Comparison of ENCODE assay signal across 14 cellular contexts in genomic region chr5:75513841-75514240, GRCh38. TPM values are rescaled to one million over a fixed set of nuclear protein-coding genes. Genes with fewer than 3 reads are reported as not detected.
DNase-seq lines count a peak whose midpoint lies in the region; ATAC-seq, FAIRE-seq and TF ChIP-seq lines count a peak whose summit lies in the region.
"Had no signal": no experiment of that assay in that cellular context is flagged by ENCODE, and none has a peak within 500 bp of the region (broad histone marks: within the 10 kb centered on the region; RNA-seq: fewer than 3 reads in every experiment).

No MANE protein-coding gene starts in this region.

- H2AFZ ChIP-seq in KMS-11 (ENCODE audit: low read depth) = no peak overlapping the region
- no peak overlapping the region; the same call in 1 of the 2 replicates for H2AFZ ChIP-seq in GM12878 (ENCODE audit: control insufficient read depth, low read depth, low read length)
- no peak overlapping the region for H2AFZ ChIP-seq in neural cell (ENCODE audit: low read depth, low read length)

- H3K9me3 ChIP-seq in CD4-positive, CD25-positive, alpha-beta regulatory T cell (ENCODE audit: control insufficient read depth in 2 of 2, low read length in 2 of 2) = no peaks in the 10 kb centered on the region
- H3K9me3 ChIP-seq in GM12878 (replicated peaks; ENCODE audit: control insufficient read depth, insufficient read depth, low read length) = peaks cover 1% of the 10 kb centered on the region; the same call in 1 of the 3 replicates
- no peaks in the 10 kb centered on the region for H3K9me3 ChIP-seq in neural cell (ENCODE audit: low read length)
- H3K9me3 ChIP-seq in endodermal cell (ENCODE audit: control insufficient read depth, low read length) = peaks cover 12% of the 10 kb centered on the region
- H3K9me3 ChIP-seq: Caco-2, SJSA1 had no signal

- H3F3A ChIP-seq in neural cell (ENCODE audit: insufficient read depth, low read length, poor library complexity, severe bottlenecking) = peaks cover 5% of the 10 kb centered on the region

- TF ChIP-seq CTCF in KMS-11 (conservative IDR thresholded peaks at IDR 0.05; ENCODE audit: low read depth, low read length) (no peak), GM12878 (IDR thresholded peaks at IDR 0.05 in 2 of 3, conservative IDR thresholded peaks at IDR 0.05 in 1 of 3; ENCODE audit: control insufficient read depth in 2 of 3, extremely low read depth in 1 of 3, insufficient read depth in 1 of 3, low read depth in 3 of 3, low read length in 3 of 3) (no peak), neural cell (IDR thresholded peaks at IDR 0.05; ENCODE audit: poor library complexity, severe bottlenecking) (no peak), endodermal cell (conservative IDR thresholded peaks at IDR 0.05) (no peak), brain microvascular endothelial cell (IDR thresholded peaks at IDR 0.05; ENCODE audit: low read depth, low read length, missing control alignments) (no peak)

- H3K27ac Mint-ChIP-seq in CD4-positive, CD25-positive, alpha-beta regulatory T cell = peak overlapping the region in 2 of 3 donors; percentile 46 to 79
- no peak overlapping the region for H3K27ac Mint-ChIP-seq in endodermal cell

- no peak for TF ChIP-seq RAD21 in GM12878 (IDR thresholded peaks at IDR 0.05; ENCODE audit: insufficient read depth, low read depth, low read length)
- no peak for TF ChIP-seq RAD21 in neural cell (conservative IDR thresholded peaks at IDR 0.05)

- intact Hi-C loops in GM12878 (cut with micrococcal nuclease; ENCODE audit: unreplicated experiment) = loop anchor here (5.0 to 10.0 kb wide), 3 partner anchors 153 to 279 kb away; partner anchors contain the start of genes ANKRD31 and HMGCR

- H3K4me2 ChIP-seq in KMS-11 (0 out of 2 replicates have a peak overlapping the region, but pooled peaks have one; percentile 71), GM12878 (ENCODE audit: control insufficient read depth, insufficient read depth) (peak overlapping the region; percentile 66), neural cell (ENCODE audit: low read length) (peak overlapping the region; percentile 28)

- DNase-seq in CD4-positive, CD25-positive, alpha-beta regulatory T cell = no peak
- no peak for DNase-seq in GM12878 (ENCODE audit: low read depth, low spot score)
- DNase-seq in endodermal cell = no peak
- no peak for DNase-seq in brain microvascular endothelial cell
- no peak for DNase-seq in retina
- DNase-seq: amygdala, Caco-2, dorsolateral prefrontal cortex, NCI-H1436, NCI-H526, right cardiac atrium had no signal

- peaks cover 12% of the 10 kb centered on the region for H3K36me3 Mint-ChIP-seq in CD4-positive, CD25-positive, alpha-beta regulatory T cell
- peaks cover 14% of the 10 kb centered on the region for H3K36me3 Mint-ChIP-seq in endodermal cell (ENCODE audit: low read depth)

- H3K4me1 Mint-ChIP-seq in CD4-positive, CD25-positive, alpha-beta regulatory T cell = peaks cover 42 to 82% (median 59%) of the 10 kb centered on the region in 4 donors
- H3K4me1 Mint-ChIP-seq in endodermal cell = peaks cover 31% of the 10 kb centered on the region

- H3K27ac ChIP-seq in CD4-positive, CD25-positive, alpha-beta regulatory T cell (ENCODE audit: insufficient read depth, low read length, poor library complexity, severe bottlenecking) = peak overlapping the region; percentile 82
- H3K27ac ChIP-seq in KMS-11 (no peak overlapping the region), GM12878 (ENCODE audit: control insufficient read depth, insufficient read depth) (peak overlapping the region; percentile 95), neural cell (ENCODE audit: low read length) (no peak overlapping the region), endodermal cell (ENCODE audit: low read depth, low read length) (no peak overlapping the region), brain microvascular endothelial cell (no peak overlapping the region)
- H3K27ac ChIP-seq: dorsolateral prefrontal cortex, SJSA1 had no signal

- ATAC-seq in CD4-positive, CD25-positive, alpha-beta regulatory T cell (ENCODE audit: low read depth in 2 of 2) = no peak
- no peak for ATAC-seq in GM12878
- ATAC-seq: right cardiac atrium had no signal

- no peaks in the 10 kb centered on the region for H3K36me3 ChIP-seq in CD4-positive, CD25-positive, alpha-beta regulatory T cell (ENCODE audit: control insufficient read depth, insufficient read depth, low read length)
- H3K36me3 ChIP-seq in KMS-11 (ENCODE audit: insufficient read depth) (no peaks in the 10 kb centered on the region), GM12878 (ENCODE audit: control insufficient read depth in 2 of 2, insufficient read depth in 2 of 2, low read length in 1 of 2) (no peaks in the 10 kb centered on the region; a peak in 1 of 4 replicates), neural cell (ENCODE audit: insufficient read depth, low read length) (no peaks in the 10 kb centered on the region), endodermal cell (ENCODE audit: control insufficient read depth, insufficient read depth, low read length) (no peaks in the 10 kb centered on the region), brain microvascular endothelial cell (replicated peaks) (peaks cover 4% of the 10 kb centered on the region)

- no TSS peak for BruUV-seq in GM12878 (replicated peaks; lab: Mats Ljungman, UMichigan)

- no peak for TF ChIP-seq POLR2A in GM12878 (IDR thresholded peaks at IDR 0.05; ENCODE audit: low read depth, low read length)

- peak overlapping the region; percentile 83 for H3K4me3 ChIP-seq in CD4-positive, CD25-positive, alpha-beta regulatory T cell (ENCODE audit: low read depth, low read length)
- H3K4me3 ChIP-seq in KMS-11 (IDR thresholded peaks at IDR 0.05; ENCODE audit: insufficient read depth, low read depth, low read length) (no peak overlapping the region), GM12878 (peak overlapping the region; percentile 79), neural cell (ENCODE audit: low read length) (peak overlapping the region; percentile 87), endodermal cell (ENCODE audit: low read length) (no peak overlapping the region), brain microvascular endothelial cell (ENCODE audit: low read depth, low read length) (no peak overlapping the region)
- H3K4me3 ChIP-seq: SJSA1 had no signal

- no peak for TF ChIP-seq EP300 in GM12878 (IDR thresholded peaks at IDR 0.05; ENCODE audit: borderline replicate concordance in 1 of 2, control insufficient read depth in 1 of 2, low read depth in 2 of 2, low read length in 2 of 2)
- no peak for TF ChIP-seq EP300 in neural cell (conservative IDR thresholded peaks at IDR 0.05; ENCODE audit: poor library complexity, severe bottlenecking)

- peak overlapping the region in 3 of 4 donors; percentile 80 to 99 (median 97) for H3K4me3 Mint-ChIP-seq in CD4-positive, CD25-positive, alpha-beta regulatory T cell
- no peak overlapping the region for H3K4me3 Mint-ChIP-seq in endodermal cell

- H3K9me3 Mint-ChIP-seq in CD4-positive, CD25-positive, alpha-beta regulatory T cell = peaks cover 0 to 1% (median 0%) of the 10 kb centered on the region in 7 donors
- peaks cover 13% of the 10 kb centered on the region for H3K9me3 Mint-ChIP-seq in endodermal cell

- RAD21 ChIA-PET in GM12878 (lab: Charles Lee; ENCODE audit: unreplicated experiment) = interaction anchor here (1.2 to 11.3 kb wide), 4 partner anchors 53 to 155 kb away, joined by 7 to 123 read pairs (median 61); no protein-coding TSS in a partner anchor

- H4K20me1 ChIP-seq in KMS-11 (ENCODE audit: insufficient read depth) (0 out of 2 replicates have a peak, but pooled peaks cover 13% of the 10 kb centered on the region), GM12878 (ENCODE audit: control insufficient read depth, insufficient read depth) (no peaks in the 10 kb centered on the region), neural cell (ENCODE audit: insufficient read depth) (no peaks in the 10 kb centered on the region)

- H3K27me3 ChIP-seq in CD4-positive, CD25-positive, alpha-beta regulatory T cell (ENCODE audit: control insufficient read depth, insufficient read depth, low read length) = no peaks in the 10 kb centered on the region
- H3K27me3 ChIP-seq in KMS-11 (ENCODE audit: insufficient read depth, low read depth) (no peaks in the 10 kb centered on the region), GM12878 (replicated peaks in 1 of 2; ENCODE audit: control insufficient read depth in 2 of 2, insufficient read depth in 2 of 2, low read length in 1 of 2) (no peaks in the 10 kb centered on the region), neural cell (ENCODE audit: insufficient read depth, low read depth, low read length) (no peaks in the 10 kb centered on the region), endodermal cell (ENCODE audit: control insufficient read depth, insufficient read depth, low read length, poor library complexity, severe bottlenecking) (no peaks in the 10 kb centered on the region), brain microvascular endothelial cell (replicated peaks) (no peaks in the 10 kb centered on the region)
- H3K27me3 ChIP-seq: dorsolateral prefrontal cortex, SJSA1 had no signal

- no peaks in the 10 kb centered on the region for H3K9me2 ChIP-seq in neural cell (ENCODE audit: insufficient read depth, low read length)

- in situ Hi-C loops in GM12878 (cut with MboI) = loop anchor here (10.0 kb wide), 1 partner anchor 51 kb away; no protein-coding TSS in a partner anchor
- in situ Hi-C loops in brain microvascular endothelial cell (cut with HindIII; ENCODE audit: low pct_ligation_motif_present, low sequenced_read_pairs) = no loop called here

- SMC1A ChIA-PET in GM12878 (lab: Charles Lee; ENCODE audit: uncharacterized antibody, unreplicated experiment) = interaction anchor here (0.7 to 6.8 kb wide), 5 partner anchors 53 to 62 kb away, joined by 3 to 90 read pairs (median 13); no protein-coding TSS in a partner anchor

- H3K9ac ChIP-seq in KMS-11 (no peak overlapping the region), GM12878 (ENCODE audit: control insufficient read depth, insufficient read depth, low read length) (peak overlapping the region; percentile 93), neural cell (ENCODE audit: low read length) (no peak overlapping the region), endodermal cell (ENCODE audit: extremely low read depth, low read length, poor library complexity, severe bottlenecking) (no peak overlapping the region)

- 5% methylated on average over 1 of the region's 1 CpG for WGBS in GM12878 (ENCODE audit: insufficient coverage, insufficient replicate concordance, low lambda C conversion rate, missing lambda C conversion rate)
- no CpG with 5 or more reads among the region's 1 CpG for WGBS in endodermal cell (ENCODE audit: insufficient coverage in 1 of 2, insufficient read length in 1 of 2), 2 experiments

- FAIRE-seq in GM12878 (lab: Jason Lieb, UNC) = no peak

- CTCF ChIA-PET in GM12878 (lab: Yijun Ruan, JAX) = interaction anchor here (0.8 to 1.0 kb wide), 2 partner anchors 34 to 57 kb away, joined by 3 read pairs; no protein-coding TSS in a partner anchor

- POLR2A ChIA-PET in GM12878 (lab: Charles Lee) = interaction anchor here (1.2 to 6.1 kb wide), 3 partner anchors 54 to 177 kb away, joined by 4 to 44 read pairs (median 29); partner anchors contain the start of gene HMGCR

- H3K4me1 ChIP-seq in CD4-positive, CD25-positive, alpha-beta regulatory T cell (ENCODE audit: control insufficient read depth, insufficient read depth, low read length, poor library complexity, severe bottlenecking) = peaks cover 47% of the 10 kb centered on the region
- H3K4me1 ChIP-seq in KMS-11 (ENCODE audit: low read depth, poor library complexity, severe bottlenecking) = peaks cover 34% of the 10 kb centered on the region
- 0 out of 2 replicates have a peak, but pooled peaks cover 3% of the 10 kb centered on the region for H3K4me1 ChIP-seq in GM12878 (ENCODE audit: control insufficient read depth, insufficient read depth, low read length)
- H3K4me1 ChIP-seq in endodermal cell (ENCODE audit: control insufficient read depth, insufficient read depth, low read length) = peaks cover 7% of the 10 kb centered on the region

- no peaks in the 10 kb centered on the region for H3K27me3 Mint-ChIP-seq in CD4-positive, CD25-positive, alpha-beta regulatory T cell
- H3K27me3 Mint-ChIP-seq in endodermal cell (ENCODE audit: insufficient read depth) = no peaks in the 10 kb centered on the region

- H3K79me2 ChIP-seq in KMS-11 (ENCODE audit: insufficient read depth, low read depth) (peaks cover 80% of the 10 kb centered on the region), GM12878 (ENCODE audit: control insufficient read depth, insufficient read depth, low read length) (peaks cover 97% of the 10 kb centered on the region), neural cell (replicated peaks; ENCODE audit: insufficient read depth, low read length) (peaks cover 75% of the 10 kb centered on the region)

RNA-seq across cellular contexts. Expression of gene POLK, which starts 2.1 kb away (rescaled TPM):
- 24.1 TPM for total RNA-seq in CD4-positive, CD25-positive, alpha-beta regulatory T cell
- polyA plus RNA-seq in CD4-positive, CD25-positive, alpha-beta regulatory T cell = 10 to 100 TPM; 19.8 to 33.6 (median 24.1) TPM
- total RNA-seq in GM12878 (2013; cell fraction: nucleolus; rRNA removed) = 231 and 234 TPM in 2 replicates
- total RNA-seq in GM12878 (2014; rRNA removed) (29.0 and 36.8 TPM in 2 replicates), GM12878 (2014; rRNA removed; fragmentation: Illumina TruSeq; extraction: Trizol) (39.9 and 42.0 TPM in 2 replicates), GM12878 (2021) (25.6 and 26.6 TPM in 2 replicates), endodermal cell (10 to 100 TPM; 11.3 to 14.8 TPM)
- polyA plus RNA-seq in GM12878 (2011; ENCODE audit: low read depth) = 7.1 TPM
- polyA plus RNA-seq in GM12878 (2011; rRNA removed) (47.6 and 75.0 TPM in 2 replicates), GM12878 (2014; fragmentation: Illumina TruSeq; extraction: Trizol) (36.7 and 44.0 TPM in 2 replicates), GM12878 (2014; fragmentation: Nextera tagmentation; extraction: Ambion mirVana) (10 to 100 TPM; 10.4 to 10.7 TPM), GM12878 (2014; rRNA removed) (15.0 and 20.9 TPM in 2 replicates), GM12878 (2016; fragmentation: Nextera tagmentation; extraction: Ambion mirVana) (10 to 100 TPM; 29.0 to 32.0 TPM), neural cell (29.0 and 36.4 TPM in 2 replicates)
- polyA plus RNA-seq in GM12878 (2011; cell fraction: cytosol; rRNA removed) = 15.9 and 19.4 TPM in 2 replicates
- 29.1 and 39.9 TPM in 2 replicates for polyA plus RNA-seq in GM12878 (2011; cell fraction: nucleus; rRNA removed)
- polyA plus RNA-seq in GM12878 (2012) = 10.4 and 16.5 TPM in 2 replicates
- 50.9 and 127 TPM in 2 replicates for polyA minus RNA-seq in GM12878 (2011; rRNA and poly(A)+ RNA removed)
- polyA minus RNA-seq in GM12878 (2011; cell fraction: cytosol; rRNA and poly(A)+ RNA removed) = 17.5 and 25.1 TPM in 2 replicates
- polyA minus RNA-seq in GM12878 (2011; cell fraction: nucleus; rRNA and poly(A)+ RNA removed) = 33.9 and 57.1 TPM in 2 replicates
- polyA minus RNA-seq in neural cell = 66.7 and 83.9 TPM in 2 replicates
- polyA plus RNA-seq in endodermal cell (2013, experiment 1 of 2) = 15.2 TPM
- 15.4 TPM for polyA plus RNA-seq in endodermal cell (2013, experiment 2 of 2)

RNA-seq across cellular contexts. Expression of gene CERT1, which starts 2.4 kb away (rescaled TPM):
- total RNA-seq in CD4-positive, CD25-positive, alpha-beta regulatory T cell = 49.9 TPM
- polyA plus RNA-seq in CD4-positive, CD25-positive, alpha-beta regulatory T cell = 10 to 100 TPM; 19.4 to 25.7 (median 21.8) TPM
- 213 and 216 TPM in 2 replicates for total RNA-seq in GM12878 (2013; cell fraction: nucleolus; rRNA removed)
- total RNA-seq in GM12878 (2014; rRNA removed) = 13.3 and 13.4 TPM in 2 replicates
- total RNA-seq in GM12878 (2014; rRNA removed; fragmentation: Illumina TruSeq; extraction: Trizol) = 35.3 and 36.7 TPM in 2 replicates
- 30.2 and 30.7 TPM in 2 replicates for total RNA-seq in GM12878 (2021)
- polyA plus RNA-seq in GM12878 (2011; ENCODE audit: low read depth) = 11.9 TPM
- 26.5 and 27.6 TPM in 2 replicates for polyA plus RNA-seq in GM12878 (2011; rRNA removed)
- polyA plus RNA-seq in GM12878 (2011; cell fraction: cytosol; rRNA removed) = 11.6 and 28.3 TPM in 2 replicates
- polyA plus RNA-seq in GM12878 (2011; cell fraction: nucleus; rRNA removed) = 23.0 and 25.2 TPM in 2 replicates
- 15.4 and 25.1 TPM in 2 replicates for polyA plus RNA-seq in GM12878 (2012)
- polyA plus RNA-seq in GM12878 (2014; fragmentation: Illumina TruSeq; extraction: Trizol) = 32.5 and 43.2 TPM in 2 replicates
- polyA plus RNA-seq in GM12878 (2014; fragmentation: Nextera tagmentation; extraction: Ambion mirVana) = 10 to 100 TPM in 1 of 2 experiments, 1 to 10 TPM in 1; 7.7 to 10.4 TPM
- polyA plus RNA-seq in GM12878 (2014; rRNA removed) = 11.1 and 14.1 TPM in 2 replicates
- 10 to 100 TPM; 24.6 to 29.9 TPM for polyA plus RNA-seq in GM12878 (2016; fragmentation: Nextera tagmentation; extraction: Ambion mirVana)
- 57.1 and 106 TPM in 2 replicates for polyA minus RNA-seq in GM12878 (2011; rRNA and poly(A)+ RNA removed)
- 19.9 and 22.8 TPM in 2 replicates for polyA minus RNA-seq in GM12878 (2011; cell fraction: cytosol; rRNA and poly(A)+ RNA removed)
- polyA minus RNA-seq in GM12878 (2011; cell fraction: nucleus; rRNA and poly(A)+ RNA removed) = 41.0 and 78.9 TPM in 2 replicates
- polyA plus RNA-seq in neural cell = 20.3 and 24.3 TPM in 2 replicates
- polyA minus RNA-seq in neural cell = 74.7 and 78.8 TPM in 2 replicates
- total RNA-seq in endodermal cell = 10 to 100 TPM; 51.0 to 73.5 TPM
- polyA plus RNA-seq in endodermal cell (2013, experiment 1 of 2) = 25.8 TPM
- 29.1 TPM for polyA plus RNA-seq in endodermal cell (2013, experiment 2 of 2)

Comparison
In these comparisons a context has a peak if more than half of its experiments do, and no peak if none do; other contexts are left out.
1. H3K27ac ChIP-seq: peak in CD4-positive, CD25-positive, alpha-beta regulatory T cell (single experiment) and GM12878 (single experiment); none in KMS-11 (single experiment), neural cell (single experiment), endodermal cell (single experiment) and brain microvascular endothelial cell (single experiment).
2. H3K4me3 ChIP-seq: peak in CD4-positive, CD25-positive, alpha-beta regulatory T cell (single experiment), GM12878 (single experiment) and neural cell (single experiment); none in KMS-11 (single experiment), endodermal cell (single experiment) and brain microvascular endothelial cell (single experiment).
3. Peak in every context shown above with its lines, with median percentiles within 50 percentile points of each other: H3K4me2 ChIP-seq.